ENCODE assay signal across 8 cellular contexts in genomic region chr17:42517516-42517915, GRCh38. TPM values are rescaled to one million over a fixed set of nuclear protein-coding genes. Genes with fewer than 3 reads are reported as not detected.
DNase-seq lines count a peak whose midpoint lies in the region; ATAC-seq and TF ChIP-seq lines count a peak whose summit lies in the region.

No MANE protein-coding gene starts in this region.

- no peak overlapping the region for H3K4me3 Mint-ChIP-seq in CD8-positive, alpha-beta memory T cell

- H3K9ac ChIP-seq in subcutaneous abdominal adipose tissue (ENCODE audit: low read length in 5 of 5): peak overlapping the region in 4 of 5 donors; percentile 21 to 75 (median 54)

- H3K27me3 ChIP-seq in CD8-positive, alpha-beta memory T cell (ENCODE audit: insufficient read depth, low read length, poor library complexity, severe bottlenecking): no peaks in the 10 kb centered on the region
- no peaks in the 10 kb centered on the region for H3K27me3 ChIP-seq in subcutaneous abdominal adipose tissue (ENCODE audit: control insufficient read depth in 5 of 5, insufficient read depth in 4 of 5, low read length in 5 of 5)

- H3K4me1 Mint-ChIP-seq in CD8-positive, alpha-beta memory T cell: peaks cover 2 to 7% (median 7%) of the 10 kb centered on the region in 3 donors

- peak; percentile 69 to 85 (median 76) for DNase-seq in CD8-positive, alpha-beta memory T cell
- DNase-seq in HUDEP-2 (lab: John Stamatoyannopoulos, UW; ENCODE audit: unreplicated experiment in 76 of 76) (peak in 73 of 76 experiments; percentile 32 to 91 (median 78)), SHP77 (lab: John Stamatoyannopoulos, UW) (peak; percentile 14 to 58), fibroblast of the aortic adventitia (ENCODE audit: low read depth) (peak; percentile 96), nucleus accumbens (lab: John Stamatoyannopoulos, UW) (peak in 49 of 56 donors; percentile 15 to 85 (median 48))
- peak; percentile 73 for DNase-seq in activated T-helper 9 cell treated with anti-CD3 and anti-CD28 coated beads, Interleukin-2, amount 50 U/mL, for 16 hours (ENCODE audit: low read depth)

- TF ChIP-seq CTCF in fibroblast of the aortic adventitia (IDR thresholded peaks at IDR 0.05; ENCODE audit: insufficient read depth, low read length): peak; percentile 91

- H3K9me3 Mint-ChIP-seq in CD8-positive, alpha-beta memory T cell: no peaks in the 10 kb centered on the region

- H3K27me3 Mint-ChIP-seq in CD8-positive, alpha-beta memory T cell: peaks cover 0 to 2% of the 10 kb centered on the region in 2 donors

- no peak overlapping the region for H3K27ac ChIP-seq in CD8-positive, alpha-beta memory T cell (ENCODE audit: low read depth, low read length)
- H3K27ac ChIP-seq in subcutaneous abdominal adipose tissue (ENCODE audit: low read depth, low read length): peak overlapping the region; percentile 100

- ATAC-seq in GM19452 (IDR thresholded peaks at IDR 0.05; ENCODE audit: unreplicated experiment): no peak

- H3K9me3 ChIP-seq in CD8-positive, alpha-beta memory T cell (ENCODE audit: low read length): no peaks in the 10 kb centered on the region
- no peaks in the 10 kb centered on the region for H3K9me3 ChIP-seq in subcutaneous abdominal adipose tissue (ENCODE audit: control insufficient read depth in 5 of 5, low read length in 5 of 5)

- H3K27ac Mint-ChIP-seq in CD8-positive, alpha-beta memory T cell: peak overlapping the region in 2 of 8 donors; percentile 24 to 44

- H3K36me3 Mint-ChIP-seq in CD8-positive, alpha-beta memory T cell: peaks cover 0 to 1% (median 0%) of the 10 kb centered on the region in 3 donors

- peaks cover 4% of the 10 kb centered on the region for H3K4me1 ChIP-seq in CD8-positive, alpha-beta memory T cell (ENCODE audit: insufficient read depth, low read length)
- H3K4me1 ChIP-seq in subcutaneous abdominal adipose tissue (ENCODE audit: control insufficient read depth in 5 of 5, insufficient read depth in 5 of 5, low read length in 5 of 5): peaks cover 60 to 94% (median 92%) of the 10 kb centered on the region in 5 donors

- H3K36me3 ChIP-seq in CD8-positive, alpha-beta memory T cell (ENCODE audit: insufficient read depth, low read length): no peaks in the 10 kb centered on the region
- H3K36me3 ChIP-seq in subcutaneous abdominal adipose tissue (ENCODE audit: control insufficient read depth in 5 of 5, insufficient read depth in 5 of 5, low read length in 5 of 5): peaks cover 0 to 34% (median 14%) of the 10 kb centered on the region in 5 donors

- no peak overlapping the region for H3K4me3 ChIP-seq in CD8-positive, alpha-beta memory T cell (ENCODE audit: low read length)
- H3K4me3 ChIP-seq in fibroblast of the aortic adventitia (ENCODE audit: low read depth, low read length) (no peak overlapping the region), subcutaneous abdominal adipose tissue (ENCODE audit: low read depth in 1 of 5, low read length in 5 of 5) (no peak overlapping the region)

- POLR2A ChIA-PET in CD8-positive, alpha-beta memory T cell (lab: Charles Lee): no interaction called here

- CTCF ChIA-PET in CD8-positive, alpha-beta memory T cell (lab: Charles Lee): interaction anchor here (0.6 to 4.0 kb wide), 24 partner anchors 10 to 231 kb away, joined by 3 to 21 read pairs (median 5); partner anchors contain the start of gene CAVIN1

RNA-seq across cellular contexts. Expression of gene NAGLU, which starts 18.5 kb away (rescaled TPM):
- 10 to 100 TPM; 15.8 to 17.4 TPM for total RNA-seq in CD8-positive, alpha-beta memory T cell
- polyA plus RNA-seq in CD8-positive, alpha-beta memory T cell: 17.0 TPM
- total RNA-seq in fibroblast of the aortic adventitia (ENCODE audit: low replicate concordance): 28.9 and 41.8 TPM in 2 replicates

RNA-seq across cellular contexts. Expression of gene HSD17B1, which starts 35.2 kb away (rescaled TPM):
- total RNA-seq in CD8-positive, alpha-beta memory T cell: under 1 TPM; 0.29 to 0.37 TPM
- polyA plus RNA-seq in CD8-positive, alpha-beta memory T cell: 0.48 TPM
- 0.99 and 4.7 TPM in 2 replicates for total RNA-seq in fibroblast of the aortic adventitia (ENCODE audit: low replicate concordance)

RNA-seq across cellular contexts. Expression of gene COASY, which starts 44.4 kb away (rescaled TPM):
- total RNA-seq in CD8-positive, alpha-beta memory T cell: 100 to 1,000 TPM; 103 to 107 TPM
- 65.6 TPM for polyA plus RNA-seq in CD8-positive, alpha-beta memory T cell
- 11.0 and 19.1 TPM in 2 replicates for total RNA-seq in fibroblast of the aortic adventitia (ENCODE audit: low replicate concordance)

RNA-seq across cellular contexts. Expression of gene MLX, which starts 49.4 kb away (rescaled TPM):
- 10 to 100 TPM; 61.8 to 62.3 TPM for total RNA-seq in CD8-positive, alpha-beta memory T cell
- polyA plus RNA-seq in CD8-positive, alpha-beta memory T cell: 52.1 TPM
- 10.5 and 41.8 TPM in 2 replicates for total RNA-seq in fibroblast of the aortic adventitia (ENCODE audit: low replicate concordance)

RNA-seq across cellular contexts. Expression of gene ATP6V0A1, which starts 58.8 kb away (rescaled TPM):
- total RNA-seq in CD8-positive, alpha-beta memory T cell: 1 to 10 TPM; 3.0 to 3.6 TPM
- polyA plus RNA-seq in CD8-positive, alpha-beta memory T cell: 5.5 TPM
- total RNA-seq in fibroblast of the aortic adventitia (ENCODE audit: low replicate concordance): 40.0 and 60.6 TPM in 2 replicates

Comparison
In these comparisons a context has a peak if more than half of its experiments do, and no peak if none do; other contexts are left out.
1. DNase-seq: peak in every context shown above with its lines; median percentile 96 in fibroblast of the aortic adventitia; 78 in HUDEP-2; 76 in CD8-positive, alpha-beta memory T cell; 73 in activated T-helper 9 cell treated with anti-CD3 and anti-CD28 coated beads, Interleukin-2, amount 50 U/mL, for 16 hours; 48 in nucleus accumbens; 36 in SHP77.